ENCODE assay signal across 10 cellular contexts in genomic region chr4:175560628-175561027, GRCh38.
DNase-seq lines count a peak whose midpoint lies in the region; ATAC-seq and TF ChIP-seq lines count a peak whose summit lies in the region.
"Had no signal": no experiment of that assay in that cellular context is flagged by ENCODE, and none has a peak within 500 bp of the region (broad histone marks: within the 10 kb centered on the region; RNA-seq: fewer than 3 reads in every experiment).

No MANE protein-coding gene starts in this region.

- H3K36me3 ChIP-seq in adipocyte (ENCODE audit: control insufficient read depth, insufficient read depth, low read length, severe bottlenecking) (no peaks in the 10 kb centered on the region), liver (ENCODE audit: control insufficient read depth in 4 of 4, insufficient read depth in 3 of 4, low read depth in 1 of 4, low read length in 3 of 4) (no peaks in the 10 kb centered on the region)
- H3K36me3 ChIP-seq: neutrophil, transverse colon had no signal

- H3K4me3 ChIP-seq in NB4 (ENCODE audit: low read depth, low read length) (no peak overlapping the region), adipocyte (ENCODE audit: low read length) (no peak overlapping the region), liver (ENCODE audit: low read depth in 1 of 3, low read length in 3 of 3) (no peak overlapping the region)
- H3K4me3 ChIP-seq: transverse colon had no signal

- H3K27me3 ChIP-seq in adipocyte (replicated peaks; ENCODE audit: control insufficient read depth, insufficient read depth, low read length) (no peaks in the 10 kb centered on the region), liver (ENCODE audit: control insufficient read depth in 4 of 4, insufficient read depth in 4 of 4, low read length in 3 of 4) (no peaks in the 10 kb centered on the region)
- H3K27me3 ChIP-seq: neutrophil, transverse colon had no signal

- no peak for ATAC-seq in HG02763 (IDR thresholded peaks at IDR 0.05; ENCODE audit: unreplicated experiment)

- TF ChIP-seq CTCF in NB4 (IDR thresholded peaks at IDR 0.05; ENCODE audit: low read depth, low read length) (no peak), liver (IDR thresholded peaks at IDR 0.05; ENCODE audit: low read depth, low read length, missing input control) (peak; percentile 46)

- TF ChIP-seq POLR2A in NB4 (IDR thresholded peaks at IDR 0.05; ENCODE audit: extremely low read depth, insufficient read length): no peak

- H3K4me1 ChIP-seq in adipocyte (ENCODE audit: control insufficient read depth, insufficient read depth, low read length) (no peaks in the 10 kb centered on the region), liver (ENCODE audit: control insufficient read depth in 4 of 4, insufficient read depth in 4 of 4, low read length in 3 of 4) (peaks cover 2 to 11% (median 6%) of the 10 kb centered on the region in 4 donors)
- H3K4me1 ChIP-seq: transverse colon had no signal

- H3K9me3 ChIP-seq in adipocyte (ENCODE audit: control insufficient read depth, low read length) (no peaks in the 10 kb centered on the region), liver (ENCODE audit: control insufficient read depth in 4 of 4, low read length in 3 of 4) (no peaks in the 10 kb centered on the region)
- H3K9me3 ChIP-seq: neutrophil, transverse colon had no signal

- no peak overlapping the region for H3K27ac ChIP-seq in liver (ENCODE audit: low read depth in 1 of 2, low read length in 2 of 2)
- H3K27ac ChIP-seq: neutrophil, transverse colon had no signal

- TF ChIP-seq RAD21 in liver (IDR thresholded peaks at IDR 0.05): peak; percentile 83 to 84

- intact Hi-C loops in cardiac septum (cut with DNase I): no loop called here

- WGBS in liver: 19% methylated on average over 1 of the region's 1 CpG

- H3K9ac ChIP-seq in adipocyte (ENCODE audit: low read length) (no peak overlapping the region), liver (ENCODE audit: low read depth in 1 of 2, low read length in 2 of 2) (no peak overlapping the region)

- DNase-seq in DMS53 (lab: John Stamatoyannopoulos, UW): peak; percentile 75
- peak; percentile 26 for DNase-seq in NB4 (ENCODE audit: low read depth)
- peak; percentile 74 for DNase-seq in adipocyte (ENCODE audit: low read depth)
- no peak for DNase-seq in NCI-H1694 treated with DMSO at 0.1 percent for 48 hours (lab: John Stamatoyannopoulos, UW)
- DNase-seq in cardiac septum (ENCODE audit: low spot score): no peak
- DNase-seq in NCI-H128 (lab: John Stamatoyannopoulos, UW; ENCODE audit: unreplicated experiment): no peak
- DNase-seq: transverse colon had no signal

TF ChIP-seq in liver, 16 proteins besides CTCF, POLR2A, EP300 and RAD21:
- TF ChIP-seq RXRA (IDR thresholded peaks at IDR 0.05) (no peak), HNF4A (conservative IDR thresholded peaks at IDR 0.05) (no peak), EGR1 (IDR thresholded peaks at IDR 0.05; ENCODE audit: low read depth in 2 of 2) (no peak), TAF1 (conservative IDR thresholded peaks at IDR 0.05) (no peak), YY1 (IDR thresholded peaks at IDR 0.05) (peak; percentile 79)

Comparison
In these comparisons a context has a peak if more than half of its experiments do, and no peak if none do; other contexts are left out.
1. DNase-seq: peak in DMS53 (single experiment), NB4 (single experiment) and adipocyte (single experiment); none in NCI-H1694 treated with DMSO at 0.1 percent for 48 hours (single experiment), cardiac septum (single experiment) and NCI-H128 (single experiment).